In the genomic region with DNA sequence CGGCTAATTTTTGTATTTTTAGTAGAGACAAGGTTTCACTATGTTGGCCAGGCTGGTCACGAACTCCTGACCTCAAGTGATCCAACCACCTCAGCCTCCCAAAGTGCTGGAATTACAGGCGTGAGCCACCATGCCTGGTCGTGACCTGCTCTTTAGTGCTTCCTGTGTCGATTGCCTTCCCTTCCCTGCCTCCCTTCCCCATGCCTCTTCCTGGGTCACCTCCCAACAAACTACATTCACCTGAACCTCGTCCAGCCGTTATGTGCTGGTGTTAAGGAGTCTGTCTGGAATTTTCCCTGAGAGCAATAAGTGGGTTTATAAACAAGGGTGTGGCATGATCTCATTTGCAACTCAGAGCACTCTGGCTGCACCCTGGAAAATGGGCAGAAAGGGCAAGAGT, we compare ENCODE assay signal across 1 cellular context.
A peak's percentile ranks its signal among the peaks of the same experiment; 100 is the strongest.
TF ChIP-seq lines count a peak whose summit lies in the region.

No MANE protein-coding gene starts in this region.

TF ChIP-seq in HepG2, 621 proteins besides CTCF, POLR2A, EP300 and RAD21:
- TF ChIP-seq PHF5A (CRISPR knock-in tag; IDR thresholded peaks at IDR 0.05; ENCODE audit: low read depth, unreplicated experiment) (no peak), MYNN (CRISPR knock-in tag; IDR thresholded peaks at IDR 0.05; ENCODE audit: low read depth) (0 out of 2 replicates have a peak, but pooled peaks have one; percentile 4), ZNF484 (CRISPR knock-in tag; IDR thresholded peaks at IDR 0.05; ENCODE audit: borderline replicate concordance, low read depth) (no peak)
